In genomic region chr1:155124503-155125463, GRCh38 we compare ENCODE assay signal across 14 cellular contexts. TPM values are rescaled to one million over a fixed set of nuclear protein-coding genes. Genes with fewer than 3 reads are reported as not detected.
A peak's percentile ranks its signal among the peaks of the same experiment; 100 is the strongest.
DNase-seq lines count a peak whose midpoint lies in the region; ATAC-seq and TF ChIP-seq lines count a peak whose summit lies in the region.
"Had no signal": no experiment of that assay in that cellular context is flagged by ENCODE, and none has a peak within 500 bp of the region (broad histone marks: within the 10 kb centered on the region; RNA-seq: fewer than 3 reads in every experiment).

No MANE protein-coding gene starts in this region.

- WGBS in hepatocyte (ENCODE audit: low lambda C conversion rate, missing lambda C conversion rate): 72% methylated on average over 16 of the region's 16 CpGs
- WGBS in aorta, 2 donors: 83 to 86% methylated on average over 16 of the region's 16 CpGs

- ATAC-seq in T-helper 17 cell: no peak
- no peak for ATAC-seq in aorta (ENCODE audit: low FRiP score)
- no peak for ATAC-seq in activated CD8-positive, alpha-beta T cell treated with anti-CD3 and anti-CD28 coated beads, Interleukin-2, amount 10 ng/mL, durations not matched to agents 7 days and 5 days
- ATAC-seq: heart left ventricle had no signal

- H2AFZ ChIP-seq in hepatocyte: no peak overlapping the region

- H3K4me1 ChIP-seq in hepatocyte (ENCODE audit: insufficient read depth) (peaks cover 41% of the 10 kb centered on the region), aorta (ENCODE audit: control insufficient read depth in 1 of 2, insufficient read depth in 2 of 2, low read length in 2 of 2) (no peaks in the 10 kb centered on the region)
- H3K4me1 ChIP-seq: pancreas had no signal

- H3K4me1 Mint-ChIP-seq in T-helper 17 cell: peaks cover 24% of the 10 kb centered on the region
- H3K4me1 Mint-ChIP-seq in osteocyte (ENCODE audit: unreplicated experiment): peaks cover 57% of the 10 kb centered on the region
- H3K4me1 Mint-ChIP-seq in activated CD8-positive, alpha-beta T cell treated with anti-CD3 and anti-CD28 coated beads, Interleukin-2, amount 10 ng/mL, durations not matched to agents 7 days and 5 days (ENCODE audit: low read depth): peaks cover 30% of the 10 kb centered on the region

- H3K4me3 ChIP-seq in hepatocyte: no peak overlapping the region
- H3K4me3 ChIP-seq in aorta (ENCODE audit: low read length in 2 of 2): no peak overlapping the region

- peak overlapping the region; percentile 98 for H3K4me2 ChIP-seq in hepatocyte
- H3K4me2 ChIP-seq: KMS-11 had no signal

- CTCF ChIA-PET in activated CD8-positive, alpha-beta T cell treated with anti-CD3 and anti-CD28 coated beads, Interleukin-2, amount 10 ng/mL, durations not matched to agents 7 days and 5 days (lab: Charles Lee): interaction anchor here (0.9 to 2.9 kb wide), 3 partner anchors 43 to 52 kb away, joined by 3 to 12 read pairs (median 4); partner anchors contain the start of gene KRTCAP2

- no peak overlapping the region for H3K27ac Mint-ChIP-seq in T-helper 17 cell
- H3K27ac Mint-ChIP-seq in osteocyte (ENCODE audit: unreplicated experiment): peak overlapping the region; percentile 76
- H3K27ac Mint-ChIP-seq in activated CD8-positive, alpha-beta T cell treated with anti-CD3 and anti-CD28 coated beads, Interleukin-2, amount 10 ng/mL, durations not matched to agents 7 days and 5 days: no peak overlapping the region

- H3K27me3 Mint-ChIP-seq in T-helper 17 cell: peaks cover 36% of the 10 kb centered on the region
- peaks cover 9% of the 10 kb centered on the region for H3K27me3 Mint-ChIP-seq in osteocyte (ENCODE audit: unreplicated experiment)
- H3K27me3 Mint-ChIP-seq in activated CD8-positive, alpha-beta T cell treated with anti-CD3 and anti-CD28 coated beads, Interleukin-2, amount 10 ng/mL, durations not matched to agents 7 days and 5 days (ENCODE audit: low read depth): peaks cover 59% of the 10 kb centered on the region

- no peaks in the 10 kb centered on the region for H3K9me3 Mint-ChIP-seq in osteocyte (ENCODE audit: unreplicated experiment)
- H3K9me3 Mint-ChIP-seq in activated CD8-positive, alpha-beta T cell treated with anti-CD3 and anti-CD28 coated beads, Interleukin-2, amount 10 ng/mL, durations not matched to agents 7 days and 5 days (ENCODE audit: insufficient read depth): no peaks in the 10 kb centered on the region
- H3K9me3 Mint-ChIP-seq: CD8-positive, alpha-beta memory T cell had no signal

- POLR2A ChIA-PET in activated CD8-positive, alpha-beta T cell treated with anti-CD3 and anti-CD28 coated beads, Interleukin-2, amount 10 ng/mL, durations not matched to agents 7 days and 5 days (lab: Charles Lee): no interaction called here

- H3K27me3 ChIP-seq in hepatocyte (no peaks in the 10 kb centered on the region), aorta (ENCODE audit: control insufficient read depth in 1 of 2, insufficient read depth in 2 of 2, low read length in 1 of 2) (no peaks in the 10 kb centered on the region)
- H3K27me3 ChIP-seq: pancreas had no signal

- H3K36me3 Mint-ChIP-seq in T-helper 17 cell (ENCODE audit: low read depth) (no peaks in the 10 kb centered on the region), osteocyte (ENCODE audit: unreplicated experiment) (no peaks in the 10 kb centered on the region)
- H3K36me3 Mint-ChIP-seq in activated CD8-positive, alpha-beta T cell treated with anti-CD3 and anti-CD28 coated beads, Interleukin-2, amount 10 ng/mL, durations not matched to agents 7 days and 5 days (ENCODE audit: low read depth): no peaks in the 10 kb centered on the region
- H3K36me3 Mint-ChIP-seq: CD8-positive, alpha-beta memory T cell had no signal

- intact Hi-C loops in aorta (cut with DNase I): loop anchor here (5.0 kb wide), 1 partner anchor 32 kb away; no protein-coding TSS in a partner anchor

- H3K79me2 ChIP-seq in hepatocyte: peaks cover 20% of the 10 kb centered on the region

- H4K20me1 ChIP-seq in hepatocyte (ENCODE audit: insufficient read depth, poor library complexity, severe bottlenecking): no peaks in the 10 kb centered on the region

- peak overlapping the region; percentile 97 for H3K27ac ChIP-seq in hepatocyte
- no peak overlapping the region for H3K27ac ChIP-seq in aorta (ENCODE audit: low read depth in 1 of 2, low read length in 2 of 2)
- H3K27ac ChIP-seq: KMS-11 had no signal

- TF ChIP-seq CTCF in hepatocyte (IDR thresholded peaks at IDR 0.05; ENCODE audit: poor library complexity): no peak
- TF ChIP-seq CTCF in osteocyte (IDR thresholded peaks at IDR 0.05): no peak

- peak; percentile 95 for DNase-seq in ELF-1 (ENCODE audit: low read depth, low spot score)
- DNase-seq in T-helper 17 cell: no peak
- DNase-seq in hepatocyte (ENCODE audit: low spot score): no peak
- DNase-seq in osteocyte (ENCODE audit: extremely low spot score, unreplicated experiment): no peak
- DNase-seq in aorta: no peak
- no peak for DNase-seq in stimulated activated naive CD4-positive, alpha-beta T cell treated with Interleukin-2 at 50 U/mL for 16 hours (lab: John Stamatoyannopoulos, UW)
- no peak for DNase-seq in epidermal melanocyte (ENCODE audit: insufficient read length, low spot score)
- DNase-seq in activated CD8-positive, alpha-beta T cell treated with anti-CD3 and anti-CD28 coated beads, Interleukin-2, amount 10 ng/mL, durations not matched to agents 7 days and 5 days: no peak
- DNase-seq: CD8-positive, alpha-beta memory T cell; central memory CD4-positive, alpha-beta T cell; heart left ventricle had no signal

- H3K36me3 ChIP-seq in hepatocyte (replicated peaks; ENCODE audit: insufficient read depth, low read depth) (no peaks in the 10 kb centered on the region), aorta (ENCODE audit: control insufficient read depth in 1 of 2, insufficient read depth in 2 of 2, low read length in 1 of 2) (no peaks in the 10 kb centered on the region)
- H3K36me3 ChIP-seq: pancreas had no signal

- peak overlapping the region; percentile 19 for H3K4me3 Mint-ChIP-seq in T-helper 17 cell
- H3K4me3 Mint-ChIP-seq in osteocyte (ENCODE audit: unreplicated experiment): no peak overlapping the region
- H3K4me3 Mint-ChIP-seq in activated CD8-positive, alpha-beta T cell treated with anti-CD3 and anti-CD28 coated beads, Interleukin-2, amount 10 ng/mL, durations not matched to agents 7 days and 5 days: no peak overlapping the region

- no peaks in the 10 kb centered on the region for H3K9me2 ChIP-seq in hepatocyte (replicated peaks; ENCODE audit: insufficient read depth)

- H3K9me3 ChIP-seq in T-helper 17 cell (ENCODE audit: control insufficient read depth, low read length, poor library complexity, severe bottlenecking) (no peaks in the 10 kb centered on the region), hepatocyte (ENCODE audit: low read depth) (no peaks in the 10 kb centered on the region), aorta (ENCODE audit: control insufficient read depth, low read length) (no peaks in the 10 kb centered on the region)
- H3K9me3 ChIP-seq: heart left ventricle, pancreas had no signal

RNA-seq across cellular contexts. Expression of gene EFNA1, which starts 2.9 kb away (rescaled TPM):
- total RNA-seq in T-helper 17 cell (1 to 10 TPM in 1 of 2 donors, not detected in 1; 1.0 TPM), hepatocyte (78.7 and 94.8 TPM in 2 replicates), osteocyte (29.3 and 31.3 TPM in 2 replicates), aorta (10 to 100 TPM; 18.9 to 49.1 TPM)
- polyA plus RNA-seq in hepatocyte (137 and 172 TPM in 2 replicates), aorta (10 to 100 TPM in 1 of 2 donors, 1 to 10 TPM in 1; 7.1 to 12.1 TPM)
- total RNA-seq in activated CD8-positive, alpha-beta T cell treated with anti-CD3 and anti-CD28 coated beads, Interleukin-2, amount 10 ng/mL, durations not matched to agents 7 days and 5 days: not detected
- total RNA-seq: T-helper 1 cell treated with Interleukin-12 subunit alpha and Interleukin-12 subunit beta and Interleukin-4 antibody, amounts not matched to agents 30 ng/mL and 1 ng/mL, for 36 hours had no signal

RNA-seq across cellular contexts. Expression of gene SLC50A1, which starts 10.9 kb away (rescaled TPM):
- total RNA-seq in T-helper 17 cell: 10 to 100 TPM; 25.6 to 27.8 TPM
- 75.3 and 88.6 TPM in 2 replicates for total RNA-seq in hepatocyte
- polyA plus RNA-seq in hepatocyte: 111 and 115 TPM in 2 replicates
- 26.5 and 26.6 TPM in 2 replicates for total RNA-seq in osteocyte
- total RNA-seq in aorta: 10 to 100 TPM; 19.8 to 26.8 TPM
- 10 to 100 TPM; 22.7 to 28.2 TPM for polyA plus RNA-seq in aorta
- 10 to 100 TPM; 37.5 to 38.9 TPM for total RNA-seq in activated CD8-positive, alpha-beta T cell treated with anti-CD3 and anti-CD28 coated beads, Interleukin-2, amount 10 ng/mL, durations not matched to agents 7 days and 5 days

RNA-seq across cellular contexts. Expression of gene DPM3, which starts 15.5 kb away (rescaled TPM):
- total RNA-seq in T-helper 17 cell: 10 to 100 TPM; 32.1 to 36.0 TPM
- 94.2 and 121 TPM in 2 replicates for total RNA-seq in hepatocyte
- polyA plus RNA-seq in hepatocyte: 84.1 and 96.3 TPM in 2 replicates
- 61.3 and 64.4 TPM in 2 replicates for total RNA-seq in osteocyte
- total RNA-seq in aorta: 10 to 100 TPM; 42.4 to 52.4 TPM
- 100 to 1,000 TPM; 162 to 200 TPM for polyA plus RNA-seq in aorta
- total RNA-seq in activated CD8-positive, alpha-beta T cell treated with anti-CD3 and anti-CD28 coated beads, Interleukin-2, amount 10 ng/mL, durations not matched to agents 7 days and 5 days: 10 to 100 TPM; 53.2 to 57.7 TPM

RNA-seq across cellular contexts. Expression of gene EFNA3, which starts 46.1 kb away (rescaled TPM):
- total RNA-seq in T-helper 17 cell (1 to 10 TPM in 1 of 2 donors, under 1 TPM in 1; 0.29 to 1.3 TPM), hepatocyte (4.0 and 5.5 TPM in 2 replicates), osteocyte (2.1 and 2.9 TPM in 2 replicates), aorta (1 to 10 TPM; 1.8 to 3.2 TPM)
- polyA plus RNA-seq in hepatocyte (10.3 and 13.1 TPM in 2 replicates), aorta (under 1 TPM in 1 of 2 donors, not detected in 1; 0.41 TPM)
- total RNA-seq in activated CD8-positive, alpha-beta T cell treated with anti-CD3 and anti-CD28 coated beads, Interleukin-2, amount 10 ng/mL, durations not matched to agents 7 days and 5 days: 1 to 10 TPM; 3.8 to 5.5 TPM

RNA-seq across cellular contexts. Expression of gene KRTCAP2, which starts 48.3 kb away (rescaled TPM):
- total RNA-seq in T-helper 17 cell (100 to 1,000 TPM; 110 to 127 TPM), hepatocyte (191 and 209 TPM in 2 replicates), osteocyte (190 and 201 TPM in 2 replicates), aorta (100 to 1,000 TPM; 136 to 143 TPM)
- polyA plus RNA-seq in hepatocyte (440 and 454 TPM in 2 replicates), aorta (100 to 1,000 TPM; 179 to 255 TPM)
- 100 to 1,000 TPM; 170 to 190 TPM for total RNA-seq in activated CD8-positive, alpha-beta T cell treated with anti-CD3 and anti-CD28 coated beads, Interleukin-2, amount 10 ng/mL, durations not matched to agents 7 days and 5 days

Comparison
In these comparisons a context has a peak if more than half of its experiments do, and no peak if none do; other contexts are left out.
1. RNA of gene EFNA1, which starts 2.9 kb away (total RNA-seq): 78.7 to 94.8 TPM in hepatocyte, 18.9 to 49.1 TPM in aorta and 29.3 to 31.3 TPM in osteocyte; 1.0 TPM in T-helper 17 cell and not detected in activated CD8-positive, alpha-beta T cell treated with anti-CD3 and anti-CD28 coated beads, Interleukin-2, amount 10 ng/mL, durations not matched to agents 7 days and 5 days; every median in the first group is over 4 times any median in the second.